8 cellular contexts compared by ENCODE assay signal in the genomic region with DNA sequence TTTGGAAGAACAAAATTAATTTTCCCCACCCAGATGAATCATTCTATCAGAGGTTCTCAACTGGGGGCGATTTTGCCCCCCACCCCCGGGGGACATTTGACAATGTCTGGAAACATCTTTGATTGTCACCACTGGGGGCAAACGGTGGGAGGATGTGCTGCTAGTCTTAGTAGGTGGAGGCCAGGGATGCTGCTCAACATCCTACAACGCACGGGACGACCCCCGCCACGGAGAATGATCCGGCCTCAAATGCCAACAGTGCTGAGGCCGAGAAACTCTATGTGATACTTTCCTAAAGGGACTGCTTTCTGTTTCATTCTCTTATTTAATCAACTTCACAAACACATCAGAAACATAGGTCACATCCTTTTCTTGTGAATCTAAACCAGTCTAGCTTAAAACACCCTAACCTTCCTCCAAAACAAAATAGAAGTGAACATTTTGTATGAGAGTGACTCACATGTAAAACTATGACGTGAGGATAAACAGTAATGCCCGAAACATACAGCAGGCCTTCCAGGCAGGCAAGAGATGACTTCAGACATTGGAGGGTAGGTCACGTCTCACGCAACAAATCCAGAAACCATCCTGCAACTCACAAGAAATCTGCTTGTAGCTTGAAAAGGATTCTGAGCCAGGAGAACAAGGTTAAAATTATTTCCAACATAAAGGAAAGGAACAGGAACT. TPM values are rescaled to one million over a fixed set of nuclear protein-coding genes. Genes with fewer than 3 reads are reported as not detected.
DNase-seq lines count a peak whose midpoint lies in the region; ATAC-seq and TF ChIP-seq lines count a peak whose summit lies in the region.

No MANE protein-coding gene starts in this region.

- H3K27ac ChIP-seq in BLaER1 treated with 17β-estradiol and CSF1 and Interleukin-3, amounts not matched to agents 10 nM and 100 nM, result peak overlapping the region in 9 of 11 experiments; percentile 32 to 96 (median 73); a peak in 17 of 22 replicates
- no peak overlapping the region for H3K27ac ChIP-seq in RWPE1
- H3K27ac ChIP-seq in substantia nigra (ENCODE audit: low read depth, low read length, poor library complexity, severe bottlenecking), result no peak overlapping the region

- peaks cover 0 to 83% (median 0%) of the 10 kb centered on the region in 11 experiments; a peak in 6 of 22 replicates for H3K27me3 ChIP-seq in BLaER1 treated with 17β-estradiol and CSF1 and Interleukin-3, amounts not matched to agents 10 nM and 100 nM
- no peaks in the 10 kb centered on the region for H3K27me3 ChIP-seq in skeletal muscle satellite cell (ENCODE audit: control insufficient read depth, insufficient read depth, low read length)

- TF ChIP-seq CTCF in RWPE1 (conservative IDR thresholded peaks at IDR 0.05; ENCODE audit: low read depth), result no peak
- TF ChIP-seq CTCF in WTC11 (IDR thresholded peaks at IDR 0.05), result no peak

- CTCF ChIA-PET in RWPE1 (lab: Yijun Ruan, JAX), result no interaction called here
- CTCF ChIA-PET in WTC11 (lab: Charles Lee), result interaction anchor here (1.2 kb wide), 1 partner anchor 56 kb away, joined by 5 read pairs; no protein-coding TSS in a partner anchor

- peaks cover 4 to 10% (median 9%) of the 10 kb centered on the region in 11 experiments; a peak in 15 of 22 replicates for H3K9me3 ChIP-seq in BLaER1 treated with 17β-estradiol and CSF1 and Interleukin-3, amounts not matched to agents 10 nM and 100 nM (replicated peaks in 1 of 11)
- no peaks in the 10 kb centered on the region for H3K9me3 ChIP-seq in skeletal muscle satellite cell (replicated peaks; ENCODE audit: low read length)

- DNase-seq in RWPE1 (ENCODE audit: low spot score) (peak; percentile 19), astrocyte of the hippocampus (ENCODE audit: low read depth, low spot score) (peak; percentile 81), WTC11 (ENCODE audit: low spot score) (no peak), NCI-H1694 treated with DMSO at 0.1 percent for 48 hours (lab: John Stamatoyannopoulos, UW) (no peak), substantia nigra (lab: John Stamatoyannopoulos, UW) (no peak)

- no peaks in the 10 kb centered on the region for H3K36me3 Mint-ChIP-seq in WTC11

- H3K4me3 Mint-ChIP-seq in WTC11, result no peak overlapping the region

- peaks cover 45 to 89% (median 85%) of the 10 kb centered on the region in 10 experiments for H3K4me1 ChIP-seq in BLaER1 treated with 17β-estradiol and CSF1 and Interleukin-3, amounts not matched to agents 10 nM and 100 nM
- H3K4me1 ChIP-seq in skeletal muscle satellite cell (ENCODE audit: control insufficient read depth, insufficient read depth, low read length), result peaks cover 26% of the 10 kb centered on the region

- H3K4me2 ChIP-seq in BLaER1 treated with 17β-estradiol and CSF1 and Interleukin-3, amounts not matched to agents 10 nM and 100 nM, result peak overlapping the region; percentile 69 to 99 (median 90)
- H3K4me2 ChIP-seq in skeletal muscle satellite cell (ENCODE audit: low read length), result peak overlapping the region; percentile 3

- 0 out of 2 replicates have a peak, but pooled peaks cover 6% of the 10 kb centered on the region for H3K4me1 Mint-ChIP-seq in WTC11

- no peak for ATAC-seq in WTC11
- no peak for ATAC-seq in GM21423 (IDR thresholded peaks at IDR 0.05; ENCODE audit: unreplicated experiment)

- POLR2A ChIA-PET in RWPE1 (lab: Yijun Ruan, JAX; ENCODE audit: low non-redundant PET) (no interaction called here), WTC11 (lab: Charles Lee) (interaction anchor here (0.5 kb wide), 1 partner anchor 417 kb away, joined by 8 read pairs; no protein-coding TSS in a partner anchor)

- H3K36me3 ChIP-seq in BLaER1 treated with 17β-estradiol and CSF1 and Interleukin-3, amounts not matched to agents 10 nM and 100 nM, result peaks cover 0 to 5% (median 0%) of the 10 kb centered on the region in 11 experiments; a peak in 2 of 22 replicates
- H3K36me3 ChIP-seq in skeletal muscle satellite cell (ENCODE audit: insufficient read depth, low read length), result no peaks in the 10 kb centered on the region

- H3K9me3 Mint-ChIP-seq in WTC11, result peaks cover 17% of the 10 kb centered on the region

- H3K27me3 Mint-ChIP-seq in WTC11 (ENCODE audit: low read depth), result peaks cover 2% of the 10 kb centered on the region; the same call in 1 of the 2 replicates

- peaks cover 0 to 5% (median 0%) of the 10 kb centered on the region in 11 experiments; a peak in 1 of 22 replicates for H4K20me1 ChIP-seq in BLaER1 treated with 17β-estradiol and CSF1 and Interleukin-3, amounts not matched to agents 10 nM and 100 nM

- no peak overlapping the region for H3K27ac Mint-ChIP-seq in WTC11

- H3K4me3 ChIP-seq in BLaER1 treated with 17β-estradiol and CSF1 and Interleukin-3, amounts not matched to agents 10 nM and 100 nM, result peak overlapping the region in 7 of 10 experiments; percentile 12 to 31 (median 23); a peak in 8 of 20 replicates
- H3K4me3 ChIP-seq in skeletal muscle satellite cell (ENCODE audit: low read length), result no peak overlapping the region

- peak overlapping the region in 9 of 11 experiments; percentile 11 to 76 (median 51); a peak in 15 of 22 replicates for H3K9ac ChIP-seq in BLaER1 treated with 17β-estradiol and CSF1 and Interleukin-3, amounts not matched to agents 10 nM and 100 nM
- H3K9ac ChIP-seq in skeletal muscle satellite cell (ENCODE audit: low read depth, low read length), result peak overlapping the region; percentile 51

TF ChIP-seq in WTC11, 78 proteins besides CTCF, POLR2A, EP300 and RAD21 (continues in another document):
- TF ChIP-seq TEAD1 (CRISPR knock-in tag; IDR thresholded peaks at IDR 0.05) (no peak), SMAD3 (CRISPR knock-in tag; IDR thresholded peaks at IDR 0.05; ENCODE audit: borderline replicate concordance) (no peak), CREM (CRISPR knock-in tag; IDR thresholded peaks at IDR 0.05) (no peak), NFE2L1 (CRISPR knock-in tag; IDR thresholded peaks at IDR 0.05) (no peak), EMX1 (CRISPR knock-in tag; IDR thresholded peaks at IDR 0.05) (no peak), ZNF416 (CRISPR knock-in tag; IDR thresholded peaks at IDR 0.05) (no peak), ZNF396 (CRISPR knock-in tag; IDR thresholded peaks at IDR 0.05; ENCODE audit: borderline replicate concordance) (no peak), ESRRA (CRISPR knock-in tag; IDR thresholded peaks at IDR 0.05; ENCODE audit: borderline replicate concordance) (no peak), CBFB (CRISPR knock-in tag; IDR thresholded peaks at IDR 0.05; ENCODE audit: low read depth) (no peak), SOX15 (CRISPR knock-in tag; IDR thresholded peaks at IDR 0.05) (no peak), JUN (CRISPR knock-in tag; IDR thresholded peaks at IDR 0.05) (no peak), NR1H2 (CRISPR knock-in tag; IDR thresholded peaks at IDR 0.05) (no peak), IRF2 (CRISPR knock-in tag; IDR thresholded peaks at IDR 0.05; ENCODE audit: borderline replicate concordance, low read depth) (no peak)
- TF ChIP-seq, protein P1, sequence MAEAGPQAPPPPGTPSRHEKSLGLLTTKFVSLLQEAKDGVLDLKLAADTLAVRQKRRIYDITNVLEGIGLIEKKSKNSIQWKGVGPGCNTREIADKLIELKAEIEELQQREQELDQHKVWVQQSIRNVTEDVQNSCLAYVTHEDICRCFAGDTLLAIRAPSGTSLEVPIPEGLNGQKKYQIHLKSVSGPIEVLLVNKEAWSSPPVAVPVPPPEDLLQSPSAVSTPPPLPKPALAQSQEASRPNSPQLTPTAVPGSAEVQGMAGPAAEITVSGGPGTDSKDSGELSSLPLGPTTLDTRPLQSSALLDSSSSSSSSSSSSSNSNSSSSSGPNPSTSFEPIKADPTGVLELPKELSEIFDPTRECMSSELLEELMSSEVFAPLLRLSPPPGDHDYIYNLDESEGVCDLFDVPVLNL (CRISPR knock-in tag; IDR thresholded peaks at IDR 0.05; ENCODE audit: borderline replicate concordance, low read depth), result no peak
- TF ChIP-seq, protein P2, sequence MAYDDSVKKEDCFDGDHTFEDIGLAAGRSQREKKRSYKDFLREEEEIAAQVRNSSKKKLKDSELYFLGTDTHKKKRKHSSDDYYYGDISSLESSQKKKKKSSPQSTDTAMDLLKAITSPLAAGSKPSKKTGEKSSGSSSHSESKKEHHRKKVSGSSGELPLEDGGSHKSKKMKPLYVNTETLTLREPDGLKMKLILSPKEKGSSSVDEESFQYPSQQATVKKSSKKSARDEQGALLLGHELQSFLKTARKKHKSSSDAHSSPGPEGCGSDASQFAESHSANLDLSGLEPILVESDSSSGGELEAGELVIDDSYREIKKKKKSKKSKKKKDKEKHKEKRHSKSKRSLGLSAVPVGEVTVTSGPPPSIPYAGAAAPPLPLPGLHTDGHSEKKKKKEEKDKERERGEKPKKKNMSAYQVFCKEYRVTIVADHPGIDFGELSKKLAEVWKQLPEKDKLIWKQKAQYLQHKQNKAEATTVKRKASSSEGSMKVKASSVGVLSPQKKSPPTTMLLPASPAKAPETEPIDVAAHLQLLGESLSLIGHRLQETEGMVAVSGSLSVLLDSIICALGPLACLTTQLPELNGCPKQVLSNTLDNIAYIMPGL (CRISPR knock-in tag; IDR thresholded peaks at IDR 0.05), result no peak
- TF ChIP-seq, protein P3, sequence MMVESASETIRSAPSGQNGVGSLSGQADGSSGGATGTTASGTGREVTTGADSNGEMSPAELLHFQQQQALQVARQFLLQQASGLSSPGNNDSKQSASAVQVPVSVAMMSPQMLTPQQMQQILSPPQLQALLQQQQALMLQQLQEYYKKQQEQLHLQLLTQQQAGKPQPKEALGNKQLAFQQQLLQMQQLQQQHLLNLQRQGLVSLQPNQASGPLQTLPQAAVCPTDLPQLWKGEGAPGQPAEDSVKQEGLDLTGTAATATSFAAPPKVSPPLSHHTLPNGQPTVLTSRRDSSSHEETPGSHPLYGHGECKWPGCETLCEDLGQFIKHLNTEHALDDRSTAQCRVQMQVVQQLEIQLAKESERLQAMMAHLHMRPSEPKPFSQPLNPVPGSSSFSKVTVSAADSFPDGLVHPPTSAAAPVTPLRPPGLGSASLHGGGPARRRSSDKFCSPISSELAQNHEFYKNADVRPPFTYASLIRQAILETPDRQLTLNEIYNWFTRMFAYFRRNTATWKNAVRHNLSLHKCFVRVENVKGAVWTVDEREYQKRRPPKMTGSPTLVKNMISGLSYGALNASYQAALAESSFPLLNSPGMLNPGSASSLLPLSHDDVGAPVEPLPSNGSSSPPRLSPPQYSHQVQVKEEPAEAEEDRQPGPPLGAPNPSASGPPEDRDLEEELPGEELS (CRISPR knock-in tag; IDR thresholded peaks at IDR 0.05), result no peak

RNA-seq across cellular contexts. Expression of a gene that starts 37.2 kb away (rescaled TPM):
- 6.3 and 7.4 TPM in 2 replicates for total RNA-seq in skeletal muscle satellite cell (2012; rRNA removed)
- total RNA-seq in WTC11 (2021), result 45.0 to 56.4 TPM (median 48.3 TPM) in 3 replicates

Comparison
In these comparisons a context has a peak if more than half of its experiments do, and no peak if none do; other contexts are left out.
1. H3K27ac ChIP-seq: peak in BLaER1 treated with 17β-estradiol and CSF1 and Interleukin-3, amounts not matched to agents 10 nM and 100 nM (9 of 11); none in RWPE1 (single experiment) and substantia nigra (single experiment).
2. DNase-seq: peak in RWPE1 (single experiment) and astrocyte of the hippocampus (single experiment); none in WTC11 (single experiment), NCI-H1694 treated with DMSO at 0.1 percent for 48 hours (single experiment) and substantia nigra (0 of 49).